ENCODE assay signal across 27 cellular contexts in the genomic region with DNA sequence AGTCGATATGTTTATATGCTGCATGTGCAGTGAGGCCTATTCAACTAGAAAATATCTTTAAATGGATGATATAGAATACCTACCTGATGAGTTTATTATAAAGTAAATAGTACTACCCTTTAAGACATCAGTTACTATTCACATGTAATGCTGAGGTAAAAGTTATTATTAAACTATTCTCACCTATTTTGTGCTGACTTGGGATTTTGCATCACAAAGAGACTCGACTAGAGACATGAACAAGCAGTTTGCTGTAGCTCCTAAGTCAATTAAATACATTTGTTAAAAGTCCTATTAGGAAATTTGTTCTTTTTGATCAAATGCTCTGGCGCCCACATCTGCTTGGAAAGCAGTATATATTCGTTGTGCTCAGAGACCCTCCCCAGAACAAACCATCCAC.
"Had no signal": no experiment of that assay in that cellular context is flagged by ENCODE, and none has a peak within 500 bp of the region (broad histone marks: within the 10 kb centered on the region; RNA-seq: fewer than 3 reads in every experiment).

No MANE protein-coding gene starts in this region.

- H3K36me3 ChIP-seq: adrenal gland, cardiac muscle cell, colonic mucosa, esophagus squamous epithelium, left lung, lower lobe of right lung, spleen, transverse colon had no signal

- H3K27ac ChIP-seq: adrenal gland, body of pancreas, cardiac muscle cell, colonic mucosa, epithelial cell of prostate, esophagus squamous epithelium, left lung, lower lobe of right lung, spleen, transverse colon had no signal

- FAIRE-seq: endometrium, islet of Langerhans had no signal

- H3K4me3 ChIP-seq: adrenal gland, body of pancreas, cardiac muscle cell, colonic mucosa, esophagus squamous epithelium, left lung, lower lobe of right lung, spleen, transverse colon had no signal

- DNase-seq: activated CD4-positive, alpha-beta T cell treated with anti-CD3 and anti-CD28 coated beads for 36 hours; activated CD4-positive, alpha-beta T cell treated with anti-CD3 and anti-CD28 coated beads, Interleukin-2, amount 50 U/mL, for 4 hours; activated CD4-positive, CD25-positive, alpha-beta regulatory T cell; activated CD8-positive, alpha-beta memory T cell treated with anti-CD3 and anti-CD28 coated beads for 24 hours; activated effector memory CD4-positive, alpha-beta T cell treated with Interleukin-2 at 50 U/mL for 16 hours; activated naive CD4-positive, alpha-beta T cell treated with anti-CD3 and anti-CD28 coated beads for 36 hours; activated naive CD8-positive, alpha-beta T cell treated with anti-CD3 and anti-CD28 coated beads for 36 hours; adrenal gland; aorta; body of pancreas; cerebellar nuclear complex; colonic mucosa; effector CD8-positive, alpha-beta T cell; esophagus squamous epithelium; foreskin melanocyte; left lung; lower lobe of right lung; posterior cingulate gyrus; right cardiac atrium; spleen; stimulated activated naive CD4-positive, alpha-beta T cell treated with Interleukin-2 at 50 U/mL for 16 hours; transverse colon had no signal

- ATAC-seq: activated CD4-positive, alpha-beta T cell treated with anti-CD3 and anti-CD28 coated beads for 36 hours; body of pancreas; left lung; lower lobe of right lung; natural killer cell treated with Interleukin-12 subunit alpha and Interleukin-12 subunit beta and Interleukin-15 and Interleukin-18, amount 100 ng/mL, for 72 hours; right cardiac atrium had no signal

- H3K27me3 ChIP-seq: adrenal gland, body of pancreas, cardiac muscle cell, colonic mucosa, esophagus squamous epithelium, left lung, spleen, transverse colon had no signal

- H3K9me3 ChIP-seq: adrenal gland, body of pancreas, colonic mucosa, esophagus squamous epithelium, left lung, lower lobe of right lung, spleen, transverse colon had no signal

- H3K4me1 ChIP-seq: adrenal gland, body of pancreas, colonic mucosa, esophagus squamous epithelium, left lung, lower lobe of right lung, spleen, transverse colon had no signal
